Comparison of ENCODE assay signal across 15 cellular contexts in genomic region chr17:72193395-72194106, GRCh38.
DNase-seq lines count a peak whose midpoint lies in the region; ATAC-seq, FAIRE-seq and TF ChIP-seq lines count a peak whose summit lies in the region.
"Had no signal": no experiment of that assay in that cellular context is flagged by ENCODE, and none has a peak within 500 bp of the region (broad histone marks: within the 10 kb centered on the region; RNA-seq: fewer than 3 reads in every experiment).

No MANE protein-coding gene starts in this region.

- H3K4me1 ChIP-seq in GM23248 (ENCODE audit: insufficient read depth) = peaks cover 29% of the 10 kb centered on the region
- H3K4me1 ChIP-seq in left ventricle myocardium inferior = no peaks in the 10 kb centered on the region
- no peaks in the 10 kb centered on the region for H3K4me1 ChIP-seq in upper lobe of left lung
- H3K4me1 ChIP-seq in HAP-1 = no peaks in the 10 kb centered on the region
- H3K4me1 ChIP-seq: gastroesophageal sphincter, left lung had no signal

- 42 to 43% methylated on average over 10 of the region's 10 CpGs for WGBS in GM23248 (ENCODE audit: low coverage in 1 of 2, low lambda C conversion rate in 2 of 2, missing lambda C conversion rate in 2 of 2), 2 experiments
- WGBS in upper lobe of left lung, 2 donors = 70 to 85% methylated on average over 9 to 10 of the region's 10 CpGs

- no peaks in the 10 kb centered on the region for H3K9me3 ChIP-seq in GM23248 (ENCODE audit: low read depth)
- peaks cover 17% of the 10 kb centered on the region for H3K9me3 ChIP-seq in left ventricle myocardium inferior (replicated peaks)
- H3K9me3 ChIP-seq in upper lobe of left lung = no peaks in the 10 kb centered on the region
- H3K9me3 ChIP-seq in HAP-1 = no peaks in the 10 kb centered on the region

- H3K27me3 ChIP-seq in GM23248 (replicated peaks; ENCODE audit: insufficient read depth) (no peaks in the 10 kb centered on the region), left ventricle myocardium inferior (ENCODE audit: low read depth) (peaks cover 24% of the 10 kb centered on the region), upper lobe of left lung (no peaks in the 10 kb centered on the region), HAP-1 (ENCODE audit: low read depth) (no peaks in the 10 kb centered on the region)
- H3K27me3 ChIP-seq: BLaER1 treated with 17β-estradiol and CSF1 and Interleukin-3, amounts not matched to agents 10 nM and 100 nM; left lung had no signal

- TF ChIP-seq POLR2A in upper lobe of left lung (IDR thresholded peaks at IDR 0.05) (no peak), H54 (IDR thresholded peaks at IDR 0.05; ENCODE audit: low read depth, low read length) (no peak)

- H3K79me2 ChIP-seq in GM23248 (ENCODE audit: insufficient read depth) = no peaks in the 10 kb centered on the region

- H3K36me3 ChIP-seq in GM23248 (ENCODE audit: low read depth) (no peaks in the 10 kb centered on the region), left ventricle myocardium inferior (no peaks in the 10 kb centered on the region), upper lobe of left lung (no peaks in the 10 kb centered on the region), HAP-1 (replicated peaks) (no peaks in the 10 kb centered on the region)
- H3K36me3 ChIP-seq: BLaER1 treated with 17β-estradiol and CSF1 and Interleukin-3, amounts not matched to agents 10 nM and 100 nM; gastroesophageal sphincter; left lung had no signal

- intact Hi-C loops in left ventricle myocardium inferior (cut with micrococcal nuclease) = no loop called here

- H3K4me3 ChIP-seq in GM23248 = no peak overlapping the region
- no peak overlapping the region for H3K4me3 ChIP-seq in cardiac fibroblast (replicated peaks in 1 of 2; ENCODE audit: low read depth in 2 of 2, low read length in 2 of 2)
- H3K4me3 ChIP-seq in left ventricle myocardium inferior = no peak overlapping the region
- H3K4me3 ChIP-seq in upper lobe of left lung = no peak overlapping the region
- no peak overlapping the region for H3K4me3 ChIP-seq in HAP-1
- H3K4me3 ChIP-seq: BLaER1 treated with 17β-estradiol and CSF1 and Interleukin-3, amounts not matched to agents 10 nM and 100 nM; gastroesophageal sphincter; left lung; SK-N-MC had no signal

- DNase-seq in GM23248 (peak; percentile 94), cardiac fibroblast (ENCODE audit: low read depth in 2 of 2) (peak; percentile 38 to 78), left ventricle myocardium inferior (peak; percentile 49), upper lobe of left lung (peak in 1 of 2 donors; percentile 7), HAP-1 (ENCODE audit: low spot score in 2 of 2) (no peak), H54 (ENCODE audit: insufficient read length, low spot score) (no peak)
- DNase-seq: activated CD8-positive, alpha-beta memory T cell treated with anti-CD3 and anti-CD28 coated beads, Interleukin-2, amount 10 ng/mL, durations not matched to agents 7 days and 5 days; left lung; NCI-H2171; NCI-H748 treated with DMSO at 0.1 percent for 48 hours had no signal

- FAIRE-seq in H54 (lab: Jason Lieb, UNC) = no peak
- FAIRE-seq: GM12892 had no signal

- peak overlapping the region; percentile 49 for H2AFZ ChIP-seq in GM23248

- H3K27ac ChIP-seq in GM23248 = peak overlapping the region; percentile 98
- peak overlapping the region; percentile 70 for H3K27ac ChIP-seq in left ventricle myocardium inferior (replicated peaks)
- peak overlapping the region in 2 of 4 donors; percentile 24 to 30 for H3K27ac ChIP-seq in upper lobe of left lung
- H3K27ac ChIP-seq: BLaER1 treated with 17β-estradiol and CSF1 and Interleukin-3, amounts not matched to agents 10 nM and 100 nM; gastroesophageal sphincter; left lung; SK-N-MC had no signal

- H3K9me2 ChIP-seq in GM23248 (ENCODE audit: insufficient read depth) = no peaks in the 10 kb centered on the region

- peak overlapping the region; percentile 71 for H3K4me2 ChIP-seq in GM23248 (ENCODE audit: unreplicated experiment)
- H3K4me2 ChIP-seq: BLaER1 treated with 17β-estradiol and CSF1 and Interleukin-3, amounts not matched to agents 10 nM and 100 nM had no signal

- H3K9ac ChIP-seq in GM23248 = peak overlapping the region; percentile 79
- H3K9ac ChIP-seq: BLaER1 treated with 17β-estradiol and CSF1 and Interleukin-3, amounts not matched to agents 10 nM and 100 nM had no signal

- TF ChIP-seq CTCF in cardiac fibroblast (IDR thresholded peaks at IDR 0.05; ENCODE audit: low read depth, low read length) = no peak
- TF ChIP-seq CTCF in left ventricle myocardium inferior (IDR thresholded peaks at IDR 0.05; ENCODE audit: borderline replicate concordance) = no peak
- no peak for TF ChIP-seq CTCF in upper lobe of left lung (IDR thresholded peaks at IDR 0.05)

- peak; percentile 27 to 32 for ATAC-seq in upper lobe of left lung (ENCODE audit: low FRiP score in 2 of 2)
- no peak for ATAC-seq in GM21825 (IDR thresholded peaks at IDR 0.05; ENCODE audit: unreplicated experiment)
- ATAC-seq: activated CD8-positive, alpha-beta memory T cell treated with anti-CD3 and anti-CD28 coated beads, Interleukin-2, amount 10 ng/mL, durations not matched to agents 7 days and 5 days had no signal

- no peak for TF ChIP-seq EP300 in upper lobe of left lung (IDR thresholded peaks at IDR 0.05)

- in situ Hi-C loops in GM23248 (cut with MboI) (no loop called here), HAP-1 (cut with MboI; ENCODE audit: low sequenced_read_pairs) (no loop called here)

- no peaks in the 10 kb centered on the region for H4K20me1 ChIP-seq in GM23248 (ENCODE audit: insufficient read depth)
- H4K20me1 ChIP-seq: BLaER1 treated with 17β-estradiol and CSF1 and Interleukin-3, amounts not matched to agents 10 nM and 100 nM had no signal

- H3F3A ChIP-seq in GM23248 (ENCODE audit: insufficient read depth) = peaks cover 31% of the 10 kb centered on the region

Comparison
In these comparisons a context has a peak if more than half of its experiments do, and no peak if none do; other contexts are left out.
1. DNase-seq: peak in GM23248 (single experiment), cardiac fibroblast (2 of 2) and left ventricle myocardium inferior (single experiment); none in HAP-1 (0 of 2) and H54 (single experiment).